22 cellular contexts compared by ENCODE assay signal in the genomic region with DNA sequence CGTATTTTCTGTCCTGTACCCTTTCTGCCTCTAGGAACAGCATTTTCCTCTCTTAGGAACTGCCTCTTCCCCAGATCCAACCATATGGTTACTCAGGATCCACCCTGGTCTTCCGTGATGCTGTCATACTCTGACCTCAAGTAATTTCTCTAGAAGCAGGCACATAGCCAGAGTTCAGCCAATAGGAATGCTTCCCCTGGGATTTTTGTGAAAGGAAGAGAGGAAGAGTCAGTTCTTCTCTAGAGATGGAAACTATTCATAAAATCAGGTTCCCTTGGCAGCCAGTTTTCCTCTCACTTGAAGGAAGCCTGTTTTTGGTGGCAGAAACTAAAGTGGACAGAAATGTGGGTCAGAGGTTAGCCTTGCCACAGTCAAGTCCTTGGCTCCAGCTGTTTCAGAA.
"Had no signal": no experiment of that assay in that cellular context is flagged by ENCODE, and none has a peak within 500 bp of the region (broad histone marks: within the 10 kb centered on the region; RNA-seq: fewer than 3 reads in every experiment).

No MANE protein-coding gene starts in this region.

- H3K4me1 ChIP-seq: colonic mucosa, esophagus squamous epithelium, right lobe of liver, stomach, transverse colon had no signal

- H3K4me1 Mint-ChIP-seq: activated naive CD8-positive, alpha-beta T cell treated with anti-CD3 and anti-CD28 coated beads for 36 hours; central memory CD8-positive, alpha-beta T cell; memory B cell; stimulated activated memory B cell treated with anti-CD40 and anti-IgM and Interleukin-4, amounts not matched to agents 10 μg/mL and 1 μg/mL and 100 μg/mL, for 72 hours had no signal

- H3K4me3 Mint-ChIP-seq: activated CD8-positive, alpha-beta T cell treated with anti-CD3 and anti-CD28 coated beads, Interleukin-2, amount 10 ng/mL, durations not matched to agents 7 days and 5 days; activated naive CD8-positive, alpha-beta T cell treated with anti-CD3 and anti-CD28 coated beads for 36 hours; central memory CD8-positive, alpha-beta T cell; memory B cell; nephron progenitor cell; stimulated activated memory B cell treated with anti-CD40 and anti-IgM and Interleukin-4, amounts not matched to agents 10 μg/mL and 1 μg/mL and 100 μg/mL, for 72 hours had no signal

- H3K27ac Mint-ChIP-seq: activated CD8-positive, alpha-beta T cell treated with anti-CD3 and anti-CD28 coated beads, Interleukin-2, amount 10 ng/mL, durations not matched to agents 7 days and 5 days; activated naive CD8-positive, alpha-beta T cell treated with anti-CD3 and anti-CD28 coated beads for 36 hours; memory B cell; stimulated activated memory B cell treated with anti-CD40 and anti-IgM and Interleukin-4, amounts not matched to agents 10 μg/mL and 1 μg/mL and 100 μg/mL, for 72 hours had no signal

- H3K36me3 Mint-ChIP-seq: activated naive CD8-positive, alpha-beta T cell treated with anti-CD3 and anti-CD28 coated beads for 36 hours; memory B cell; stimulated activated memory B cell treated with anti-CD40 and anti-IgM and Interleukin-4, amounts not matched to agents 10 μg/mL and 1 μg/mL and 100 μg/mL, for 72 hours had no signal

- H3K4me3 ChIP-seq: colonic mucosa, esophagus squamous epithelium, right lobe of liver, smooth muscle cell, stomach, transverse colon had no signal

- H3K79me2 ChIP-seq: parathyroid adenoma had no signal

- H3K27me3 ChIP-seq: colonic mucosa, esophagus squamous epithelium, right lobe of liver, stomach, transverse colon had no signal

- H3K27me3 Mint-ChIP-seq: activated naive CD8-positive, alpha-beta T cell treated with anti-CD3 and anti-CD28 coated beads for 36 hours; central memory CD8-positive, alpha-beta T cell; memory B cell; stimulated activated memory B cell treated with anti-CD40 and anti-IgM and Interleukin-4, amounts not matched to agents 10 μg/mL and 1 μg/mL and 100 μg/mL, for 72 hours had no signal

- H2AFZ ChIP-seq: parathyroid adenoma had no signal

- H3K36me3 ChIP-seq: colonic mucosa, esophagus squamous epithelium, right lobe of liver, stomach, transverse colon, WERI-Rb-1 had no signal

- H3K27ac ChIP-seq: colonic mucosa, parathyroid adenoma, right lobe of liver, stomach, transverse colon, WERI-Rb-1 had no signal

- ATAC-seq: activated CD8-positive, alpha-beta T cell treated with anti-CD3 and anti-CD28 coated beads, Interleukin-2, amount 10 ng/mL, durations not matched to agents 7 days and 5 days; right lobe of liver; stimulated activated memory B cell treated with anti-CD40 and anti-IgM and Interleukin-4, amounts not matched to agents 10 μg/mL and 1 μg/mL and 100 μg/mL, for 72 hours had no signal

- H3K9me3 ChIP-seq: colonic mucosa, esophagus squamous epithelium, right lobe of liver, stomach, transverse colon had no signal

- H3K4me2 ChIP-seq: smooth muscle cell had no signal

- H3K9ac ChIP-seq: parathyroid adenoma had no signal

- DNase-seq: activated CD4-positive, alpha-beta T cell treated with anti-CD3 and anti-CD28 coated beads, Interleukin-2, amount 50 U/mL, for 1 hour; activated CD4-positive, CD25-positive, alpha-beta regulatory T cell treated with anti-CD3 and anti-CD28 coated beads, Interleukin-2, amount 50 U/mL, for 72 hours; activated CD8-positive, alpha-beta T cell treated with anti-CD3 and anti-CD28 coated beads, Interleukin-2, amount 10 ng/mL, durations not matched to agents 7 days and 5 days; activated naive CD8-positive, alpha-beta T cell treated with anti-CD3 and anti-CD28 coated beads for 36 hours; activated T-cell treated with anti-CD3 and anti-CD28 coated beads, Interleukin-2, amount 50 U/mL, for 1 hour; colonic mucosa; esophagus squamous epithelium; foreskin fibroblast; hippocampal formation; kidney glomerular epithelial cell; nephron progenitor cell; right lobe of liver; stimulated activated CD4-positive, alpha-beta T cell treated with anti-CD3 and anti-CD28 coated beads, Interleukin-15, amount 100 ng/mL, for 24 hours; stomach; T-helper 1 cell; transverse colon; WERI-Rb-1 had no signal
